11 cellular contexts compared by ENCODE assay signal in genomic region chr6:6392214-6393068, GRCh38.
DNase-seq lines count a peak whose midpoint lies in the region; ATAC-seq and TF ChIP-seq lines count a peak whose summit lies in the region.
"Had no signal": no experiment of that assay in that cellular context is flagged by ENCODE, and none has a peak within 500 bp of the region (broad histone marks: within the 10 kb centered on the region; RNA-seq: fewer than 3 reads in every experiment).

No MANE protein-coding gene starts in this region.

- H3K4me1 Mint-ChIP-seq in dendritic cell treated with granulocyte-macrophage colony-stimulating factor and Interleukin-4, amounts not matched to agents 40 ng/mL and 50 ng/mL, for 4 days (ENCODE audit: low read depth) = peaks cover 82% of the 10 kb centered on the region
- H3K4me1 Mint-ChIP-seq in stimulated activated naive CD8-positive, alpha-beta T cell treated with anti-CD3 and anti-CD28 coated beads, Interleukin-15, amount 100 ng/mL, for 72 hours = no peaks in the 10 kb centered on the region

- H3K4me3 ChIP-seq in Peyer's patch = no peak overlapping the region
- no peak overlapping the region for H3K4me3 ChIP-seq in dorsolateral prefrontal cortex
- H3K4me3 ChIP-seq: coronary artery had no signal

- H3K4me3 Mint-ChIP-seq in dendritic cell treated with granulocyte-macrophage colony-stimulating factor and Interleukin-4, amounts not matched to agents 40 ng/mL and 50 ng/mL, for 4 days = no peak overlapping the region
- H3K4me3 Mint-ChIP-seq in stimulated activated naive CD8-positive, alpha-beta T cell treated with anti-CD3 and anti-CD28 coated beads, Interleukin-15, amount 100 ng/mL, for 72 hours = no peak overlapping the region

- H3K27me3 ChIP-seq in Peyer's patch = no peaks in the 10 kb centered on the region
- H3K27me3 ChIP-seq in dorsolateral prefrontal cortex = no peaks in the 10 kb centered on the region

- H3K27me3 Mint-ChIP-seq in dendritic cell treated with granulocyte-macrophage colony-stimulating factor and Interleukin-4, amounts not matched to agents 40 ng/mL and 50 ng/mL, for 4 days = peaks cover under 1% of the 10 kb centered on the region
- peaks cover 35% of the 10 kb centered on the region for H3K27me3 Mint-ChIP-seq in stimulated activated naive CD8-positive, alpha-beta T cell treated with anti-CD3 and anti-CD28 coated beads, Interleukin-15, amount 100 ng/mL, for 72 hours

- H3K36me3 ChIP-seq in Peyer's patch = no peaks in the 10 kb centered on the region

- ATAC-seq in GM18867 (IDR thresholded peaks at IDR 0.05; ENCODE audit: unreplicated experiment) (peak; percentile 85), GM21528 (IDR thresholded peaks at IDR 0.05; ENCODE audit: low FRiP score, unreplicated experiment) (peak; percentile 69), HG03103 (IDR thresholded peaks at IDR 0.05; ENCODE audit: low read depth, unreplicated experiment) (peak; percentile 66)
- no peak for ATAC-seq in stimulated activated naive CD8-positive, alpha-beta T cell treated with anti-CD3 and anti-CD28 coated beads, Interleukin-15, amount 100 ng/mL, for 72 hours

- H3K27ac ChIP-seq in Peyer's patch (no peak overlapping the region), dorsolateral prefrontal cortex (no peak overlapping the region)
- H3K27ac ChIP-seq: coronary artery had no signal

- intact Hi-C loops in dendritic cell treated with granulocyte-macrophage colony-stimulating factor and Interleukin-4, amounts not matched to agents 40 ng/mL and 50 ng/mL, for 4 days (cut with micrococcal nuclease) = no loop called here
- intact Hi-C loops in dorsolateral prefrontal cortex (cut with DNase I) = no loop called here

- no peak for TF ChIP-seq POLR2A in Peyer's patch (IDR thresholded peaks at IDR 0.05)

- no peak for TF ChIP-seq CTCF in Peyer's patch (IDR thresholded peaks at IDR 0.05)
- no peak for TF ChIP-seq CTCF in dorsolateral prefrontal cortex (IDR thresholded peaks at IDR 0.05 in 54 of 56, conservative IDR thresholded peaks at IDR 0.05 in 2 of 56; ENCODE audit: low read depth in 1 of 56, partially characterized antibody in 56 of 56)

- no peaks in the 10 kb centered on the region for H3K9me3 ChIP-seq in Peyer's patch

- H3K27ac Mint-ChIP-seq in dendritic cell treated with granulocyte-macrophage colony-stimulating factor and Interleukin-4, amounts not matched to agents 40 ng/mL and 50 ng/mL, for 4 days = peak overlapping the region; percentile 43
- peak overlapping the region in 1 of 2 donors; percentile 50 for H3K27ac Mint-ChIP-seq in stimulated activated naive CD8-positive, alpha-beta T cell treated with anti-CD3 and anti-CD28 coated beads, Interleukin-15, amount 100 ng/mL, for 72 hours
- H3K27ac Mint-ChIP-seq: progenitor cell of endocrine pancreas had no signal

- peaks cover 8% of the 10 kb centered on the region for H3K9me3 Mint-ChIP-seq in dendritic cell treated with granulocyte-macrophage colony-stimulating factor and Interleukin-4, amounts not matched to agents 40 ng/mL and 50 ng/mL, for 4 days
- H3K9me3 Mint-ChIP-seq in stimulated activated naive CD8-positive, alpha-beta T cell treated with anti-CD3 and anti-CD28 coated beads, Interleukin-15, amount 100 ng/mL, for 72 hours = no peaks in the 10 kb centered on the region

- peaks cover 11% of the 10 kb centered on the region for H3K36me3 Mint-ChIP-seq in dendritic cell treated with granulocyte-macrophage colony-stimulating factor and Interleukin-4, amounts not matched to agents 40 ng/mL and 50 ng/mL, for 4 days (ENCODE audit: low read depth)

- DNase-seq in stimulated activated naive CD8-positive, alpha-beta T cell treated with anti-CD3 and anti-CD28 coated beads, Interleukin-15, amount 100 ng/mL, for 72 hours = no peak
- DNase-seq in stimulated activated CD8-positive, alpha-beta memory T cell treated with anti-CD3 and anti-CD28 coated beads, Interleukin-4, amount 100 ng/mL, for 48 hours = no peak
- DNase-seq in Peyer's patch (no peak), dorsolateral prefrontal cortex (no peak)
- DNase-seq: NCI-H1105 had no signal

- H3K4me1 ChIP-seq in Peyer's patch = no peaks in the 10 kb centered on the region
